In genomic region chr1:208728815-208729214, GRCh38 we compare ENCODE assay signal across 31 cellular contexts.
"Had no signal": no experiment of that assay in that cellular context is flagged by ENCODE, and none has a peak within 500 bp of the region (broad histone marks: within the 10 kb centered on the region; RNA-seq: fewer than 3 reads in every experiment).

No MANE protein-coding gene starts in this region.

- H3K4me3 ChIP-seq: adrenal gland, breast epithelium, cardiac muscle cell, coronary artery, dorsolateral prefrontal cortex had no signal

- H3K9me3 ChIP-seq: adrenal gland had no signal

- FAIRE-seq: frontal cortex, TTC549 had no signal

- DNase-seq: activated B cell treated with CpG ODN at 0.5 μM for 24 hours; activated CD4-positive, alpha-beta memory T cell treated with anti-CD3 and anti-CD28 coated beads for 36 hours; activated CD4-positive, alpha-beta T cell treated with anti-CD3 and anti-CD28 coated beads for 36 hours; activated CD4-positive, alpha-beta T cell treated with anti-CD3 and anti-CD28 coated beads, Interleukin-2, amount 10 ng/mL, durations not matched to agents 24 days and 14 days; activated CD8-positive, alpha-beta memory T cell treated with anti-CD3 and anti-CD28 coated beads, Interleukin-2, amount 10 ng/mL, durations not matched to agents 7 days and 5 days; activated CD8-positive, alpha-beta memory T cell treated with anti-CD3 and anti-CD28 coated beads, Interleukin-2, amount 50 U/mL, for 4 hours; activated CD8-positive, alpha-beta T cell treated with anti-CD3 and anti-CD28 coated beads, Interleukin-2, amount 10 ng/mL, durations not matched to agents 7 days and 5 days; activated effector memory CD4-positive, alpha-beta T cell treated with anti-CD3 and anti-CD28 coated beads, Interleukin-2, amount 50 U/mL, for 16 hours; activated naive CD4-positive, alpha-beta T cell treated with anti-CD3 and anti-CD28 coated beads for 36 hours; activated naive CD8-positive, alpha-beta T cell treated with anti-CD3 and anti-CD28 coated beads for 36 hours; activated naive CD8-positive, alpha-beta T cell treated with anti-CD3 and anti-CD28 coated beads, Interleukin-2, amount 50 U/mL, for 24 hours; activated T-cell treated with anti-CD3 and anti-CD28 coated beads, Interleukin-2, amount 50 U/mL, for 1 hour; activated T-cell treated with anti-CD3 and anti-CD28 coated beads, Interleukin-2, amount 50 U/mL, for 48 hours; adrenal gland; amygdala; aorta; dorsolateral prefrontal cortex; effector memory CD4-positive, alpha-beta T cell; endodermal cell; foreskin fibroblast; head of caudate nucleus; hypothalamus; T-helper 2 cell had no signal

- H3K27ac ChIP-seq: adrenal gland, breast epithelium, cardiac muscle cell, coronary artery, dorsolateral prefrontal cortex, VCaP had no signal

- H3K4me1 ChIP-seq: adrenal gland, breast epithelium had no signal

- H3K36me3 ChIP-seq: adrenal gland, breast epithelium, cardiac muscle cell had no signal

- ATAC-seq: activated CD4-positive, alpha-beta T cell treated with anti-CD3 and anti-CD28 coated beads for 36 hours; activated CD4-positive, CD25-positive, alpha-beta regulatory T cell treated with anti-CD3 and anti-CD28 coated beads, Interleukin-2, amount 50 U/mL, for 24 hours; activated CD8-positive, alpha-beta memory T cell treated with anti-CD3 and anti-CD28 coated beads, Interleukin-2, amount 10 ng/mL, durations not matched to agents 7 days and 5 days; activated CD8-positive, alpha-beta T cell treated with anti-CD3 and anti-CD28 coated beads, Interleukin-2, amount 10 ng/mL, durations not matched to agents 7 days and 5 days; activated naive CD8-positive, alpha-beta T cell treated with anti-CD3 and anti-CD28 coated beads, Interleukin-2, amount 50 U/mL, for 24 hours; esophagus mucosa had no signal

- H3K27me3 ChIP-seq: adrenal gland, breast epithelium, cardiac muscle cell had no signal
